Comparison of ENCODE assay signal across 7 cellular contexts in the genomic region with DNA sequence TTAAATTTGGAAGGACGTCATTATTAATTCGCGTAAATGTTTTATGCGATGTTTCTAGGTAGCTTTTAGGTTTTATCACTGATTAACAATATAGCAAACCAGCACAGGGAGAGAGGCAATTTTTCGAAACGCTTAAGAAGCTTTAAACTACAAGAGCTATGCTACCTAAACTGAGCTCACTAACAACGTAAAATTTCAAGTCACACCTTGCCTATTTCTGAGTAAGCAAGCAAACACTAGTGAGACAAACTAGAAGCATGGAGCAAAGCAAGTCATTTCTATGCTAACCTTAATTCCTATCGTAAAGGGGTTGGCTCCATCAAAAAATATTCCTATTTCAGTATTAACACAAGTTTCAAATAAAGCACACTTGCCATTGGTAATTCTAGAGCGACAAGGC. TPM values are rescaled to one million over a fixed set of nuclear protein-coding genes. Genes with fewer than 3 reads are reported as not detected.
DNase-seq lines count a peak whose midpoint lies in the region; ATAC-seq and TF ChIP-seq lines count a peak whose summit lies in the region.

No MANE protein-coding gene starts in this region.

- no peaks in the 10 kb centered on the region for H3F3A ChIP-seq in smooth muscle cell (ENCODE audit: low read depth)

- H3K36me3 Mint-ChIP-seq in WTC11: peaks cover 3% of the 10 kb centered on the region; the same call in 1 of the 2 replicates

- WGBS in smooth muscle cell (ENCODE audit: low lambda C conversion rate): 71% methylated on average over 9 of the region's 9 CpGs

- no peaks in the 10 kb centered on the region for H3K27me3 ChIP-seq in smooth muscle cell (ENCODE audit: low read depth)

- peaks cover 16% of the 10 kb centered on the region for H3K4me1 Mint-ChIP-seq in WTC11

- H2AFZ ChIP-seq in smooth muscle cell (ENCODE audit: low read depth): peak overlapping the region; percentile 73

- peak overlapping the region; percentile 62 for H3K4me3 ChIP-seq in HFF-Myc (replicated peaks; ENCODE audit: low read depth, low read length)
- peak overlapping the region; percentile 69 for H3K4me3 ChIP-seq in iPS-11a (ENCODE audit: low read depth, low read length)
- H3K4me3 ChIP-seq in smooth muscle cell: peak overlapping the region; percentile 72

- H3K27ac Mint-ChIP-seq in WTC11: no peak overlapping the region

- POLR2A ChIA-PET in WTC11 (lab: Charles Lee): no interaction called here

- no peak overlapping the region for H3K27ac ChIP-seq in smooth muscle cell (ENCODE audit: low read depth)

- peaks cover 45% of the 10 kb centered on the region for H3K79me2 ChIP-seq in smooth muscle cell (ENCODE audit: low read depth)

- H3K9me3 Mint-ChIP-seq in WTC11: peaks cover 4% of the 10 kb centered on the region

- H3K9ac ChIP-seq in smooth muscle cell (ENCODE audit: low read depth): peak overlapping the region; percentile 75

- peak overlapping the region; percentile 73 for H3K4me3 Mint-ChIP-seq in WTC11

- H3K9me3 ChIP-seq in smooth muscle cell (replicated peaks; ENCODE audit: low read depth): no peaks in the 10 kb centered on the region

- no peak for DNase-seq in HFF-Myc (ENCODE audit: extremely low read depth, low read depth)
- DNase-seq in WTC11 (ENCODE audit: low spot score): no peak
- DNase-seq in smooth muscle cell (lab: John Stamatoyannopoulos, UW; ENCODE audit: unreplicated experiment): no peak
- DNase-seq in NCI-H774 (lab: John Stamatoyannopoulos, UW): no peak
- DNase-seq in NCI-H2107 (lab: John Stamatoyannopoulos, UW): no peak
- no peak for DNase-seq in stimulated activated CD4-positive, alpha-beta T cell treated with anti-CD3 and anti-CD28 coated beads, Interleukin-12 subunit alpha, Interleukin-12 subunit beta, amount 100 ng/mL, for 4 hours

- H3K36me3 ChIP-seq in smooth muscle cell (ENCODE audit: low read depth): no peaks in the 10 kb centered on the region

- H3K4me1 ChIP-seq in smooth muscle cell (ENCODE audit: low read depth): no peaks in the 10 kb centered on the region

- no peak for ATAC-seq in WTC11

- peaks cover 13% of the 10 kb centered on the region for H4K20me1 ChIP-seq in smooth muscle cell (ENCODE audit: low read depth)

- CTCF ChIA-PET in WTC11 (lab: Charles Lee): no interaction called here

- peak overlapping the region; percentile 94 for H3K4me2 ChIP-seq in smooth muscle cell

- peaks cover 24% of the 10 kb centered on the region for H3K27me3 Mint-ChIP-seq in WTC11 (ENCODE audit: low read depth)

- TF ChIP-seq CTCF in HFF-Myc (IDR thresholded peaks at IDR 0.05; ENCODE audit: low read depth, low read length, missing control alignments) (no peak), WTC11 (IDR thresholded peaks at IDR 0.05) (no peak), smooth muscle cell (IDR thresholded peaks at IDR 0.05; ENCODE audit: borderline replicate concordance, insufficient read depth, poor library complexity, severe bottlenecking) (no peak)

TF ChIP-seq in WTC11, 78 proteins besides CTCF, POLR2A, EP300 and RAD21:
- TF ChIP-seq, protein P1, sequence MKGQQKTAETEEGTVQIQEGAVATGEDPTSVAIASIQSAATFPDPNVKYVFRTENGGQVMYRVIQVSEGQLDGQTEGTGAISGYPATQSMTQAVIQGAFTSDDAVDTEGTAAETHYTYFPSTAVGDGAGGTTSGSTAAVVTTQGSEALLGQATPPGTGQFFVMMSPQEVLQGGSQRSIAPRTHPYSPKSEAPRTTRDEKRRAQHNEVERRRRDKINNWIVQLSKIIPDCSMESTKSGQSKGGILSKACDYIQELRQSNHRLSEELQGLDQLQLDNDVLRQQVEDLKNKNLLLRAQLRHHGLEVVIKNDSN (CRISPR knock-in tag; IDR thresholded peaks at IDR 0.05): no peak
- TF ChIP-seq RORB (CRISPR knock-in tag; IDR thresholded peaks at IDR 0.05) (no peak), NR3C1 (CRISPR knock-in tag; conservative IDR thresholded peaks at IDR 0.05; ENCODE audit: low read depth) (no peak)

RNA-seq across cellular contexts. Expression of a gene that starts 1.2 kb away (rescaled TPM):
- total RNA-seq in WTC11 (2021) (18.1 to 19.8 TPM (median 19.0 TPM) in 3 replicates), smooth muscle cell (19.6 and 28.4 TPM in 2 replicates)
- 8.5 and 14.3 TPM in 2 replicates for polyA plus RNA-seq in smooth muscle cell
